Comparison of ENCODE assay signal across 13 cellular contexts in the genomic region with DNA sequence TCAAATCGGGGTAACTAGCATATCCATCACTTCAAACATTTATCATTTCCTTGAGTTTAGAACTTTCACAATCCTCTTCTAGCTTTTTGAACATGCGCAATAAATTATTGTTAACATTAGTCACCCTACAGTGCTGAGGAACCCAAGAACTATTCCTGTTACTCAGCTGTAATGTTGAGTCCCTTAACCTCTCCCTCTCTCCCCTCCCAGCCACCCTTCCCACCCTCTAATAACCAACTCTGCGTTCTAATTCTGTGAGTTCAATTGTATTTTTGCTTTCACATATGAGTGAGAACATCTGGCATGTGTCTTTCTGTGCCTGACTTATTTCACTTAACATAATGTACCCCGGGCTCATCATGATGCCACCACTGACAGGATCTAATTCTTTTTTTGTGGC.
DNase-seq lines count a peak whose midpoint lies in the region; ATAC-seq and FAIRE-seq lines count a peak whose summit lies in the region.
"Had no signal": no experiment of that assay in that cellular context is flagged by ENCODE, and none has a peak within 500 bp of the region (broad histone marks: within the 10 kb centered on the region; RNA-seq: fewer than 3 reads in every experiment).

No MANE protein-coding gene starts in this region.

- H3K4me3 Mint-ChIP-seq in activated CD4-positive, alpha-beta T cell treated with anti-CD3 and anti-CD28 coated beads for 36 hours, result no peak overlapping the region
- H3K4me3 Mint-ChIP-seq in stimulated activated memory B cell treated with anti-CD40 and anti-IgM and Interleukin-4, amounts not matched to agents 10 μg/mL and 1 μg/mL and 100 μg/mL, for 72 hours, result no peak overlapping the region
- H3K4me3 Mint-ChIP-seq: activated naive CD4-positive, alpha-beta T cell treated with anti-CD3 and anti-CD28 coated beads, Interleukin-2, amount 50 U/mL, for 24 hours; naive B cell had no signal

- peak; percentile 16 for ATAC-seq in activated CD4-positive, alpha-beta T cell treated with anti-CD3 and anti-CD28 coated beads for 36 hours
- no peak for ATAC-seq in stimulated activated memory B cell treated with anti-CD40 and anti-IgM and Interleukin-4, amounts not matched to agents 10 μg/mL and 1 μg/mL and 100 μg/mL, for 72 hours
- ATAC-seq in GM18511 (IDR thresholded peaks at IDR 0.05; ENCODE audit: unreplicated experiment) (no peak), HG02678 (IDR thresholded peaks at IDR 0.05; ENCODE audit: unreplicated experiment) (no peak)
- ATAC-seq: gastroesophageal sphincter had no signal

- CTCF ChIA-PET in activated CD4-positive, alpha-beta T cell treated with anti-CD3 and anti-CD28 coated beads for 36 hours (lab: Charles Lee), result no interaction called here

- intact Hi-C loops in activated CD4-positive, alpha-beta T cell treated with anti-CD3 and anti-CD28 coated beads for 36 hours (cut with DNase I, micrococcal nuclease), result no loop called here

- H3K27ac Mint-ChIP-seq in activated CD4-positive, alpha-beta T cell treated with anti-CD3 and anti-CD28 coated beads for 36 hours, result peak overlapping the region; percentile 32
- peak overlapping the region; percentile 17 for H3K27ac Mint-ChIP-seq in stimulated activated memory B cell treated with anti-CD40 and anti-IgM and Interleukin-4, amounts not matched to agents 10 μg/mL and 1 μg/mL and 100 μg/mL, for 72 hours
- H3K27ac Mint-ChIP-seq: activated naive CD4-positive, alpha-beta T cell treated with anti-CD3 and anti-CD28 coated beads, Interleukin-2, amount 50 U/mL, for 24 hours; naive B cell had no signal

- peaks cover 53% of the 10 kb centered on the region for H3K4me1 Mint-ChIP-seq in activated CD4-positive, alpha-beta T cell treated with anti-CD3 and anti-CD28 coated beads for 36 hours
- peaks cover 31% of the 10 kb centered on the region for H3K4me1 Mint-ChIP-seq in stimulated activated memory B cell treated with anti-CD40 and anti-IgM and Interleukin-4, amounts not matched to agents 10 μg/mL and 1 μg/mL and 100 μg/mL, for 72 hours

- no peaks in the 10 kb centered on the region for H3K27me3 Mint-ChIP-seq in activated CD4-positive, alpha-beta T cell treated with anti-CD3 and anti-CD28 coated beads for 36 hours
- H3K27me3 Mint-ChIP-seq in stimulated activated memory B cell treated with anti-CD40 and anti-IgM and Interleukin-4, amounts not matched to agents 10 μg/mL and 1 μg/mL and 100 μg/mL, for 72 hours, result no peaks in the 10 kb centered on the region
- H3K27me3 Mint-ChIP-seq: activated naive CD4-positive, alpha-beta T cell treated with anti-CD3 and anti-CD28 coated beads, Interleukin-2, amount 50 U/mL, for 24 hours had no signal

- DNase-seq in activated CD4-positive, alpha-beta T cell treated with anti-CD3 and anti-CD28 coated beads for 36 hours, result no peak
- DNase-seq in activated CD4-positive, alpha-beta T cell treated with anti-CD3 and anti-CD28 coated beads for 4 hours, result no peak
- DNase-seq in RCC 7860 (ENCODE audit: low spot score), result peak; percentile 81
- DNase-seq in fibroblast of gingiva (ENCODE audit: low read depth), result peak; percentile 75
- DNase-seq in activated naive CD4-positive, alpha-beta T cell (lab: John Stamatoyannopoulos, UW), result no peak
- DNase-seq: naive B cell, T1000 had no signal

- no peaks in the 10 kb centered on the region for H3K9me3 Mint-ChIP-seq in activated CD4-positive, alpha-beta T cell treated with anti-CD3 and anti-CD28 coated beads for 36 hours (ENCODE audit: low read depth)
- no peaks in the 10 kb centered on the region for H3K9me3 Mint-ChIP-seq in stimulated activated memory B cell treated with anti-CD40 and anti-IgM and Interleukin-4, amounts not matched to agents 10 μg/mL and 1 μg/mL and 100 μg/mL, for 72 hours
- H3K9me3 Mint-ChIP-seq: activated naive CD4-positive, alpha-beta T cell treated with anti-CD3 and anti-CD28 coated beads, Interleukin-2, amount 50 U/mL, for 24 hours; naive B cell had no signal

- peak; percentile 81 for FAIRE-seq in RCC 7860 (lab: Jason Lieb, UNC)
- FAIRE-seq: GM12892 had no signal

- POLR2A ChIA-PET in activated CD4-positive, alpha-beta T cell treated with anti-CD3 and anti-CD28 coated beads for 36 hours (lab: Charles Lee), result interaction anchor here (0.6 kb wide), 1 partner anchor 11 kb away, joined by 3 read pairs; no protein-coding TSS in a partner anchor

- H3K36me3 Mint-ChIP-seq in activated CD4-positive, alpha-beta T cell treated with anti-CD3 and anti-CD28 coated beads for 36 hours (ENCODE audit: low read depth), result peaks cover 9% of the 10 kb centered on the region
- H3K36me3 Mint-ChIP-seq in stimulated activated memory B cell treated with anti-CD40 and anti-IgM and Interleukin-4, amounts not matched to agents 10 μg/mL and 1 μg/mL and 100 μg/mL, for 72 hours, result peaks cover 7% of the 10 kb centered on the region
- H3K36me3 Mint-ChIP-seq: activated naive CD4-positive, alpha-beta T cell treated with anti-CD3 and anti-CD28 coated beads, Interleukin-2, amount 50 U/mL, for 24 hours; naive B cell had no signal

Comparison
In these comparisons a context has a peak if more than half of its experiments do, and no peak if none do; other contexts are left out.
1. DNase-seq: peak in RCC 7860 (single experiment) and fibroblast of gingiva (single experiment); none in activated CD4-positive, alpha-beta T cell treated with anti-CD3 and anti-CD28 coated beads for 36 hours (single experiment), activated CD4-positive, alpha-beta T cell treated with anti-CD3 and anti-CD28 coated beads for 4 hours (0 of 2) and activated naive CD4-positive, alpha-beta T cell (0 of 4).